In genomic region chr10:61775111-61775510, GRCh38 we compare ENCODE assay signal across 11 cellular contexts.
"Had no signal": no experiment of that assay in that cellular context is flagged by ENCODE, and none has a peak within 500 bp of the region (broad histone marks: within the 10 kb centered on the region; RNA-seq: fewer than 3 reads in every experiment).

No MANE protein-coding gene starts in this region.

- H2AFZ ChIP-seq: GM23248, GM23338 had no signal

- H3K36me3 ChIP-seq: HAP-1 had no signal

- H3K9ac ChIP-seq: GM23248 had no signal

- H3K4me2 ChIP-seq: GM23338 had no signal

- H3K4me3 ChIP-seq: GM23248, GM23338, HAP-1 had no signal

- DNase-seq: GM23248, GOT3, H7, H9, HCEC 1CT, HFFc6 had no signal

- H3K27ac ChIP-seq: GM23248 had no signal

- H3K4me1 ChIP-seq: HAP-1 had no signal

- FAIRE-seq: H1, H54 had no signal

- H3K9me3 ChIP-seq: HAP-1 had no signal

- ATAC-seq: GM23338, HCT116 had no signal
